ENCODE assay signal across 20 cellular contexts in genomic region chr19:45448425-45448756, GRCh38. TPM values are rescaled to one million over a fixed set of nuclear protein-coding genes. Genes with fewer than 3 reads are reported as not detected.
DNase-seq lines count a peak whose midpoint lies in the region; ATAC-seq and TF ChIP-seq lines count a peak whose summit lies in the region.
"Had no signal": no experiment of that assay in that cellular context is flagged by ENCODE, and none has a peak within 500 bp of the region (broad histone marks: within the 10 kb centered on the region; RNA-seq: fewer than 3 reads in every experiment).

No MANE protein-coding gene starts in this region.

- peaks cover 44% of the 10 kb centered on the region for H3K4me1 ChIP-seq in CD4-positive, CD25-positive, alpha-beta regulatory T cell (ENCODE audit: control insufficient read depth, insufficient read depth, low read length, poor library complexity, severe bottlenecking)
- peaks cover 25 to 39% of the 10 kb centered on the region in 2 donors for H3K4me1 ChIP-seq in naive thymus-derived CD4-positive, alpha-beta T cell (ENCODE audit: control insufficient read depth in 2 of 2, insufficient read depth in 2 of 2, low read length in 2 of 2)
- H3K4me1 ChIP-seq: uterus had no signal

- CTCF ChIA-PET in naive thymus-derived CD4-positive, alpha-beta T cell (lab: Charles Lee): interaction anchor here (1.0 to 4.4 kb wide), 2 partner anchors 9 to 31 kb away, joined by 4 to 33 read pairs; no protein-coding TSS in a partner anchor

- intact Hi-C loops in naive thymus-derived CD4-positive, alpha-beta T cell (cut with micrococcal nuclease): no loop called here

- H3K36me3 Mint-ChIP-seq in CD4-positive, CD25-positive, alpha-beta regulatory T cell: peaks cover 4% of the 10 kb centered on the region
- H3K36me3 Mint-ChIP-seq in IgD-negative memory B cell (peaks cover 5% of the 10 kb centered on the region), chondrocyte (ENCODE audit: low read depth) (no peaks in the 10 kb centered on the region)
- no peaks in the 10 kb centered on the region for H3K36me3 Mint-ChIP-seq in naive thymus-derived CD4-positive, alpha-beta T cell

- H3K4me1 Mint-ChIP-seq in CD4-positive, CD25-positive, alpha-beta regulatory T cell: peaks cover 17 to 67% (median 51%) of the 10 kb centered on the region in 4 donors
- H3K4me1 Mint-ChIP-seq in IgD-negative memory B cell (peaks cover 31 to 42% (median 38%) of the 10 kb centered on the region in 3 donors), chondrocyte (ENCODE audit: low read depth) (peaks cover 40% of the 10 kb centered on the region)
- H3K4me1 Mint-ChIP-seq in naive thymus-derived CD4-positive, alpha-beta T cell: peaks cover 31 to 67% (median 56%) of the 10 kb centered on the region in 7 donors

- H3K36me3 ChIP-seq in CD4-positive, CD25-positive, alpha-beta regulatory T cell (ENCODE audit: control insufficient read depth, insufficient read depth, low read length): no peaks in the 10 kb centered on the region
- H3K36me3 ChIP-seq in naive thymus-derived CD4-positive, alpha-beta T cell (ENCODE audit: control insufficient read depth in 2 of 3, insufficient read depth in 3 of 3, low read length in 3 of 3): no peaks in the 10 kb centered on the region
- H3K36me3 ChIP-seq: brain microvascular endothelial cell, ovary, uterus had no signal

- no peak overlapping the region for H3K27ac ChIP-seq in CD4-positive, CD25-positive, alpha-beta regulatory T cell (ENCODE audit: insufficient read depth, low read length, poor library complexity, severe bottlenecking)
- no peak overlapping the region for H3K27ac ChIP-seq in naive thymus-derived CD4-positive, alpha-beta T cell (ENCODE audit: low read depth, low read length)
- H3K27ac ChIP-seq: GM23248, ovary, uterus had no signal

- POLR2A ChIA-PET in naive thymus-derived CD4-positive, alpha-beta T cell (lab: Charles Lee): interaction anchor here (1.0 to 3.0 kb wide), 4 partner anchors 20 to 32 kb away, joined by 3 to 14 read pairs (median 4); partner anchors contain the start of gene FOSB

- H3K9me3 ChIP-seq in CD4-positive, CD25-positive, alpha-beta regulatory T cell (ENCODE audit: control insufficient read depth in 2 of 2, low read length in 2 of 2): no peaks in the 10 kb centered on the region
- H3K9me3 ChIP-seq in naive thymus-derived CD4-positive, alpha-beta T cell (ENCODE audit: control insufficient read depth in 2 of 3, low read length in 3 of 3): no peaks in the 10 kb centered on the region
- H3K9me3 ChIP-seq: ovary, uterus had no signal

- H3K4me3 ChIP-seq in CD4-positive, CD25-positive, alpha-beta regulatory T cell (ENCODE audit: low read depth, low read length): no peak overlapping the region
- H3K4me3 ChIP-seq in naive thymus-derived CD4-positive, alpha-beta T cell (ENCODE audit: low read length): no peak overlapping the region
- H3K4me3 ChIP-seq: GM23248, ovary, uterus had no signal

- peaks cover 0 to 6% (median 0%) of the 10 kb centered on the region in 7 donors for H3K9me3 Mint-ChIP-seq in CD4-positive, CD25-positive, alpha-beta regulatory T cell
- H3K9me3 Mint-ChIP-seq in IgD-negative memory B cell: no peaks in the 10 kb centered on the region
- H3K9me3 Mint-ChIP-seq in chondrocyte (ENCODE audit: low read depth): no peaks in the 10 kb centered on the region
- H3K9me3 Mint-ChIP-seq in naive thymus-derived CD4-positive, alpha-beta T cell: peaks cover 0 to 11% (median 0%) of the 10 kb centered on the region in 11 donors

- peak overlapping the region; percentile 79 to 100 (median 84) for H3K27ac Mint-ChIP-seq in CD4-positive, CD25-positive, alpha-beta regulatory T cell
- H3K27ac Mint-ChIP-seq in IgD-negative memory B cell: peak overlapping the region in 2 of 3 donors; percentile 93 to 97
- peak overlapping the region; percentile 47 for H3K27ac Mint-ChIP-seq in chondrocyte (ENCODE audit: unreplicated experiment)
- H3K27ac Mint-ChIP-seq in naive thymus-derived CD4-positive, alpha-beta T cell: peak overlapping the region in 8 of 9 donors; percentile 6 to 100 (median 72)

- TF ChIP-seq CTCF in chondrocyte (IDR thresholded peaks at IDR 0.05): no peak

- H3K27me3 Mint-ChIP-seq in CD4-positive, CD25-positive, alpha-beta regulatory T cell: peaks cover 21% of the 10 kb centered on the region
- no peaks in the 10 kb centered on the region for H3K27me3 Mint-ChIP-seq in IgD-negative memory B cell
- H3K27me3 Mint-ChIP-seq in chondrocyte (ENCODE audit: low read depth): no peaks in the 10 kb centered on the region
- H3K27me3 Mint-ChIP-seq in naive thymus-derived CD4-positive, alpha-beta T cell: peaks cover 0 to 7% (median 0%) of the 10 kb centered on the region in 5 donors

- no peak for DNase-seq in CD4-positive, CD25-positive, alpha-beta regulatory T cell
- DNase-seq in chondrocyte (ENCODE audit: low spot score) (no peak), D341Med (ENCODE audit: low spot score) (no peak), NCI-H2081 treated with DMSO at 0.1 percent for 48 hours (lab: John Stamatoyannopoulos, UW) (no peak), HuH-7.5 (ENCODE audit: low spot score) (no peak)
- DNase-seq in naive thymus-derived CD4-positive, alpha-beta T cell: no peak
- DNase-seq in stimulated activated CD4-positive, alpha-beta T cell treated with anti-CD3 and anti-CD28 coated beads, Interleukin-1b, Interleukin-23, amount 100 ng/mL, for 48 hours: no peak
- DNase-seq: activated CD4-positive, alpha-beta T cell treated with anti-CD3 and anti-CD28 coated beads, Interleukin-2, amount 50 U/mL, for 4 hours; activated gamma-delta T cell; brain microvascular endothelial cell; DND-41; effector CD8-positive, alpha-beta T cell; NCI-H1048; NCI-H2227 treated with DMSO at 0.1 percent for 48 hours; ovary; stimulated activated naive CD4-positive, alpha-beta T cell; uterus had no signal

- peak overlapping the region in 3 of 4 donors; percentile 36 to 92 (median 39) for H3K4me3 Mint-ChIP-seq in CD4-positive, CD25-positive, alpha-beta regulatory T cell
- peak overlapping the region in 2 of 4 donors; percentile 75 to 81 for H3K4me3 Mint-ChIP-seq in IgD-negative memory B cell
- H3K4me3 Mint-ChIP-seq in chondrocyte (ENCODE audit: unreplicated experiment): no peak overlapping the region
- H3K4me3 Mint-ChIP-seq in naive thymus-derived CD4-positive, alpha-beta T cell: peak overlapping the region in 5 of 10 donors; percentile 3 to 59 (median 25)

- ATAC-seq in CD4-positive, CD25-positive, alpha-beta regulatory T cell (ENCODE audit: low read depth in 2 of 2): no peak
- no peak for ATAC-seq in naive thymus-derived CD4-positive, alpha-beta T cell

- H3K27me3 ChIP-seq in CD4-positive, CD25-positive, alpha-beta regulatory T cell (ENCODE audit: control insufficient read depth, insufficient read depth, low read length): no peaks in the 10 kb centered on the region
- H3K27me3 ChIP-seq in naive thymus-derived CD4-positive, alpha-beta T cell (ENCODE audit: control insufficient read depth in 2 of 2, insufficient read depth in 2 of 2, low read length in 2 of 2): no peaks in the 10 kb centered on the region
- H3K27me3 ChIP-seq: brain microvascular endothelial cell, ovary, uterus had no signal

RNA-seq across cellular contexts. Expression of gene FOSB, which starts 19.4 kb away (rescaled TPM):
- total RNA-seq in CD4-positive, CD25-positive, alpha-beta regulatory T cell: 731 TPM
- 10 to 100 TPM in 2 of 4 donors, 1 to 10 TPM in 2; 5.2 to 12.7 (median 9.6) TPM for polyA plus RNA-seq in CD4-positive, CD25-positive, alpha-beta regulatory T cell
- polyA plus RNA-seq in IgD-negative memory B cell: 48.1 TPM
- total RNA-seq in chondrocyte: 25.5 to 50.9 TPM (median 43.8 TPM) in 3 replicates
- 1,000 to 10,000 TPM in 1 of 5 experiments, 100 to 1,000 TPM in 1, 10 to 100 TPM in 2, 1 to 10 TPM in 1; 2.1 to 1,925 (median 22.8) TPM for total RNA-seq in naive thymus-derived CD4-positive, alpha-beta T cell
- 1 to 10 TPM; 3.0 to 5.3 TPM for polyA plus RNA-seq in naive thymus-derived CD4-positive, alpha-beta T cell

RNA-seq across cellular contexts. Expression of gene ERCC1, which starts 24.7 kb away (rescaled TPM):
- total RNA-seq in CD4-positive, CD25-positive, alpha-beta regulatory T cell: 30.5 TPM
- 10 to 100 TPM; 25.9 to 28.7 (median 26.3) TPM for polyA plus RNA-seq in CD4-positive, CD25-positive, alpha-beta regulatory T cell
- polyA plus RNA-seq in IgD-negative memory B cell: 50.2 TPM
- 72.4 to 93.1 TPM (median 77.9 TPM) in 3 replicates for total RNA-seq in chondrocyte
- total RNA-seq in naive thymus-derived CD4-positive, alpha-beta T cell: 10 to 100 TPM; 45.1 to 88.2 (median 53.4) TPM
- 10 to 100 TPM; 31.7 to 32.7 TPM for polyA plus RNA-seq in naive thymus-derived CD4-positive, alpha-beta T cell

RNA-seq across cellular contexts. Expression of gene POLR1G, which starts 41.9 kb away (rescaled TPM):
- total RNA-seq in CD4-positive, CD25-positive, alpha-beta regulatory T cell: 2.1 TPM
- 1 to 10 TPM; 1.6 to 3.6 (median 2.4) TPM for polyA plus RNA-seq in CD4-positive, CD25-positive, alpha-beta regulatory T cell
- polyA plus RNA-seq in IgD-negative memory B cell: 2.2 TPM
- 7.3 to 10.4 TPM (median 9.6 TPM) in 3 replicates for total RNA-seq in chondrocyte
- 1 to 10 TPM in 4 of 5 experiments, under 1 TPM in 1; 0.45 to 8.2 (median 4.7) TPM for total RNA-seq in naive thymus-derived CD4-positive, alpha-beta T cell
- 1 to 10 TPM; 5.1 to 5.4 TPM for polyA plus RNA-seq in naive thymus-derived CD4-positive, alpha-beta T cell

RNA-seq across cellular contexts. Expression of gene PPP1R13L, which starts 43.5 kb away (rescaled TPM):
- total RNA-seq in CD4-positive, CD25-positive, alpha-beta regulatory T cell: 7.4 TPM
- under 1 TPM; 0.17 to 0.94 (median 0.57) TPM for polyA plus RNA-seq in CD4-positive, CD25-positive, alpha-beta regulatory T cell
- 1.6 TPM for polyA plus RNA-seq in IgD-negative memory B cell
- total RNA-seq in chondrocyte: 67.2 to 111 TPM (median 110 TPM) in 3 replicates
- total RNA-seq in naive thymus-derived CD4-positive, alpha-beta T cell: 10 to 100 TPM in 3 of 5 experiments, 1 to 10 TPM in 2; 2.9 to 24.4 (median 11.1) TPM
- polyA plus RNA-seq in naive thymus-derived CD4-positive, alpha-beta T cell: under 1 TPM; 0.56 to 0.61 TPM
- total RNA-seq: skeletal muscle tissue had no signal

RNA-seq across cellular contexts. Expression of gene RTN2, which starts 48.5 kb away (rescaled TPM):
- 1.5 TPM for total RNA-seq in CD4-positive, CD25-positive, alpha-beta regulatory T cell
- polyA plus RNA-seq in CD4-positive, CD25-positive, alpha-beta regulatory T cell: under 1 TPM; 0.09 to 0.88 (median 0.28) TPM
- 0.71 TPM for polyA plus RNA-seq in IgD-negative memory B cell
- total RNA-seq in chondrocyte: 11.5 to 16.0 TPM (median 13.7 TPM) in 3 replicates
- 1 to 10 TPM in 4 of 5 experiments, under 1 TPM in 1; 0.86 to 3.1 (median 2.4) TPM for total RNA-seq in naive thymus-derived CD4-positive, alpha-beta T cell
- polyA plus RNA-seq in naive thymus-derived CD4-positive, alpha-beta T cell: under 1 TPM; 0.30 to 0.37 TPM
